ENCODE assay signal across 8 cellular contexts in the genomic region with DNA sequence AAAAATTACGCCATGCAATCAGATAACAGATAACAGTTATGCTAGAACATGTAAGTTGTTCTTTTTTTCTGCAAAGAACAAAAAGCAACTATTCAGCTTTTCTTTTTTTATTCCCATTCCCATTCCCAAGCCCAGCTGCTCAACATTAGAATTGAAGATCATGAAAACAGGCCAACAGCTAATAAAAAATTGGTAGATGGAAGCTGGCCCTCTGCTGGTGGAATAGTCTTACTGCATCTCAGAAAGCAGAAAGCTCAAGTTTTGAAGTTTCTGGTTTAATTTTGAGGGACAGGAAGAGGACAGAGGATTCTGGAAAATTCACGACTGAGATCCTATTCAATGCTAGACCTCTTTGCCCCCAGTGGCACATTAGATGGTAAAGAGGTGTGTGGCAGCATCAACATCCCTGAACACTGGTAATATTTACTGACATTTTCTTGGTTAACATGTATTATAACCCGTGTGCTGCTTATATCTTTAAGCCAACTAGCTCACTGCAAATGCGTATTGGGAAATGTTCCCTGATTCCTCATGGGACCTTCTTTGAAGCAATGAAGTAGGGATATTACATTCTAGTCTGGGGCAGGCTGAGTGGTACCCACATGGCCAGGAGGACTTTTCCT.
DNase-seq lines count a peak whose midpoint lies in the region; ATAC-seq and TF ChIP-seq lines count a peak whose summit lies in the region.

No MANE protein-coding gene starts in this region.

- H3K4me3 Mint-ChIP-seq in GM23338 = no peak overlapping the region
- no peak overlapping the region for H3K4me3 Mint-ChIP-seq in activated T-helper 17 cell treated with anti-CD3 and anti-CD28 coated beads, Interleukin-2, amount 50 U/mL, for 72 hours
- no peak overlapping the region for H3K4me3 Mint-ChIP-seq in T-helper 2 cell treated with Interferon-gamma antibody and Interleukin-4, amounts not matched to agents 5 μg/mL and 100 μg/mL, for 36 hours

- DNase-seq in GM23338 (ENCODE audit: low spot score) (peak; percentile 66), RPMI7951 (ENCODE audit: low read depth) (peak; percentile 26), fibroblast of villous mesenchyme (ENCODE audit: low read depth) (peak; percentile 25), stromal cell of bone marrow (ENCODE audit: low read depth) (peak; percentile 24)
- DNase-seq in T-helper 2 cell treated with Interferon-gamma antibody and Interleukin-4, amounts not matched to agents 5 μg/mL and 100 μg/mL, for 36 hours (ENCODE audit: low spot score) = no peak

- no peak overlapping the region for H3K27ac ChIP-seq in C4-2B
- no peak overlapping the region for H3K27ac ChIP-seq in GM23338 (ENCODE audit: low read depth)

- peaks cover 19% of the 10 kb centered on the region for H3K4me1 ChIP-seq in GM23338 (ENCODE audit: insufficient read depth)

- H3K9me2 ChIP-seq in GM23338 (ENCODE audit: insufficient read depth) = no peaks in the 10 kb centered on the region

- no peaks in the 10 kb centered on the region for H3K9me3 Mint-ChIP-seq in GM23338
- H3K9me3 Mint-ChIP-seq in activated T-helper 17 cell treated with anti-CD3 and anti-CD28 coated beads, Interleukin-2, amount 50 U/mL, for 72 hours = no peaks in the 10 kb centered on the region
- H3K9me3 Mint-ChIP-seq in T-helper 2 cell treated with Interferon-gamma antibody and Interleukin-4, amounts not matched to agents 5 μg/mL and 100 μg/mL, for 36 hours = no peaks in the 10 kb centered on the region

- peaks cover 33% of the 10 kb centered on the region for H3K4me1 Mint-ChIP-seq in GM23338
- no peaks in the 10 kb centered on the region for H3K4me1 Mint-ChIP-seq in activated T-helper 17 cell treated with anti-CD3 and anti-CD28 coated beads, Interleukin-2, amount 50 U/mL, for 72 hours
- H3K4me1 Mint-ChIP-seq in T-helper 2 cell treated with Interferon-gamma antibody and Interleukin-4, amounts not matched to agents 5 μg/mL and 100 μg/mL, for 36 hours (ENCODE audit: low read depth) = no peaks in the 10 kb centered on the region

- ATAC-seq in GM23338 = no peak
- no peak for ATAC-seq in activated T-helper 17 cell treated with anti-CD3 and anti-CD28 coated beads, Interleukin-2, amount 50 U/mL, for 72 hours (replicated peaks)
- ATAC-seq in GM18511 (IDR thresholded peaks at IDR 0.05; ENCODE audit: unreplicated experiment) = no peak

- H3K36me3 Mint-ChIP-seq in GM23338 (ENCODE audit: low read depth) = no peaks in the 10 kb centered on the region; the same call in 2 of the 3 replicates
- H3K36me3 Mint-ChIP-seq in activated T-helper 17 cell treated with anti-CD3 and anti-CD28 coated beads, Interleukin-2, amount 50 U/mL, for 72 hours (ENCODE audit: low read depth) = no peaks in the 10 kb centered on the region
- no peaks in the 10 kb centered on the region for H3K36me3 Mint-ChIP-seq in T-helper 2 cell treated with Interferon-gamma antibody and Interleukin-4, amounts not matched to agents 5 μg/mL and 100 μg/mL, for 36 hours (ENCODE audit: low read depth)

- 0 out of 2 replicates have a peak, but pooled peaks cover 4% of the 10 kb centered on the region for H3F3A ChIP-seq in GM23338 (replicated peaks; ENCODE audit: low read depth)

- TF ChIP-seq CTCF in C4-2B (conservative IDR thresholded peaks at IDR 0.05) (peak; percentile 89), GM23338 (conservative IDR thresholded peaks at IDR 0.05; ENCODE audit: low read depth in 2 of 2) (peak; percentile 79 to 96), fibroblast of villous mesenchyme (IDR thresholded peaks at IDR 0.05; ENCODE audit: insufficient read depth, low read depth, low read length) (peak; percentile 81)

- H3K27me3 Mint-ChIP-seq in GM23338 (ENCODE audit: insufficient read depth, low read depth, poor library complexity) = peaks cover 25% of the 10 kb centered on the region
- peaks cover 28% of the 10 kb centered on the region for H3K27me3 Mint-ChIP-seq in activated T-helper 17 cell treated with anti-CD3 and anti-CD28 coated beads, Interleukin-2, amount 50 U/mL, for 72 hours
- H3K27me3 Mint-ChIP-seq in T-helper 2 cell treated with Interferon-gamma antibody and Interleukin-4, amounts not matched to agents 5 μg/mL and 100 μg/mL, for 36 hours (ENCODE audit: low read depth) = peaks cover 25% of the 10 kb centered on the region

- no peak overlapping the region for H2AFZ ChIP-seq in GM23338

- no peaks in the 10 kb centered on the region for H3K36me3 ChIP-seq in GM23338 (ENCODE audit: insufficient read depth)

- peaks cover 35% of the 10 kb centered on the region for H3K27me3 ChIP-seq in GM23338 (ENCODE audit: insufficient read depth)

- no peak overlapping the region for H3K27ac Mint-ChIP-seq in GM23338
- H3K27ac Mint-ChIP-seq in activated T-helper 17 cell treated with anti-CD3 and anti-CD28 coated beads, Interleukin-2, amount 50 U/mL, for 72 hours = no peak overlapping the region
- H3K27ac Mint-ChIP-seq in T-helper 2 cell treated with Interferon-gamma antibody and Interleukin-4, amounts not matched to agents 5 μg/mL and 100 μg/mL, for 36 hours = no peak overlapping the region

- H3K4me3 ChIP-seq in GM23338 (no peak overlapping the region), fibroblast of villous mesenchyme (ENCODE audit: low read depth, low read length) (no peak overlapping the region)

- no peak overlapping the region; the same call in 1 of the 2 replicates for H3K4me2 ChIP-seq in GM23338

- no peaks in the 10 kb centered on the region for H4K20me1 ChIP-seq in GM23338 (replicated peaks; ENCODE audit: insufficient read depth)

- H3K79me2 ChIP-seq in GM23338 (replicated peaks; ENCODE audit: insufficient read depth) = no peaks in the 10 kb centered on the region

TF ChIP-seq in GM23338, 12 proteins besides CTCF, POLR2A, EP300 and RAD21 (continues in another document):
- TF ChIP-seq REST (IDR thresholded peaks at IDR 0.05; ENCODE audit: unreplicated experiment) (no peak), POLR2AphosphoS5 (IDR thresholded peaks at IDR 0.05; ENCODE audit: low read depth) (no peak), EZH2 (IDR thresholded peaks at IDR 0.05; ENCODE audit: low read depth, unreplicated experiment) (no peak), STAT1 (IDR thresholded peaks at IDR 0.05; ENCODE audit: unreplicated experiment) (no peak), CREB1 (CRISPR knock-in tag; IDR thresholded peaks at IDR 0.05; ENCODE audit: low read depth) (no peak), EZH2phosphoT487 (IDR thresholded peaks at IDR 0.05; ENCODE audit: unreplicated experiment) (no peak), ZNF114 (CRISPR knock-in tag; IDR thresholded peaks at IDR 0.05) (no peak), NANOG (IDR thresholded peaks at IDR 0.05; ENCODE audit: borderline replicate concordance) (no peak), ZNF331 (CRISPR knock-in tag; IDR thresholded peaks at IDR 0.05; ENCODE audit: low read depth) (no peak)
- TF ChIP-seq, protein P1, sequence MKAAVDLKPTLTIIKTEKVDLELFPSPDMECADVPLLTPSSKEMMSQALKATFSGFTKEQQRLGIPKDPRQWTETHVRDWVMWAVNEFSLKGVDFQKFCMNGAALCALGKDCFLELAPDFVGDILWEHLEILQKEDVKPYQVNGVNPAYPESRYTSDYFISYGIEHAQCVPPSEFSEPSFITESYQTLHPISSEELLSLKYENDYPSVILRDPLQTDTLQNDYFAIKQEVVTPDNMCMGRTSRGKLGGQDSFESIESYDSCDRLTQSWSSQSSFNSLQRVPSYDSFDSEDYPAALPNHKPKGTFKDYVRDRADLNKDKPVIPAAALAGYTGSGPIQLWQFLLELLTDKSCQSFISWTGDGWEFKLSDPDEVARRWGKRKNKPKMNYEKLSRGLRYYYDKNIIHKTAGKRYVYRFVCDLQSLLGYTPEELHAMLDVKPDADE (IDR thresholded peaks at IDR 0.05) = no peak
